In genomic region chr11:57399221-57399620, GRCh38 we compare ENCODE assay signal across 13 cellular contexts. TPM values are rescaled to one million over a fixed set of nuclear protein-coding genes. Genes with fewer than 3 reads are reported as not detected.
"Had no signal": no experiment of that assay in that cellular context is flagged by ENCODE, and none has a peak within 500 bp of the region (broad histone marks: within the 10 kb centered on the region; RNA-seq: fewer than 3 reads in every experiment).

No MANE protein-coding gene starts in this region.

- DNase-seq: activated CD4-positive, alpha-beta memory T cell treated with anti-CD3 and anti-CD28 coated beads, Interleukin-2, amount 10 ng/mL, durations not matched to agents 7 days and 5 days; activated naive CD4-positive, alpha-beta T cell; central memory CD4-positive, alpha-beta T cell; hypothalamus; stimulated activated CD4-positive, alpha-beta T cell treated with anti-CD3 and anti-CD28 coated beads, Interleukin-4, amount 100 ng/mL, for 24 hours; stimulated activated naive CD8-positive, alpha-beta T cell treated with anti-CD3 and anti-CD28 coated beads, Interleukin-15, amount 100 ng/mL, for 72 hours; SW 1271 had no signal

- H3K4me3 ChIP-seq: thoracic aorta had no signal

- H3K27ac ChIP-seq: thoracic aorta had no signal

RNA-seq across cellular contexts. Expression of gene PRG2, which starts 8.8 kb away (rescaled TPM):
- total RNA-seq: esophagus mucosa, neural crest cell, osteocyte had no signal

RNA-seq across cellular contexts. Expression of gene PRG3, which starts 18.3 kb away (rescaled TPM):
- total RNA-seq: activated CD4-positive, alpha-beta memory T cell treated with anti-CD3 and anti-CD28 coated beads, Interleukin-2, amount 10 ng/mL, durations not matched to agents 7 days and 5 days; esophagus mucosa; left lobe of liver; neural crest cell; osteocyte; thoracic aorta; ureter had no signal
